Comparison of ENCODE assay signal across 27 cellular contexts in genomic region chr12:48859607-48860006, GRCh38.
"Had no signal": no experiment of that assay in that cellular context is flagged by ENCODE, and none has a peak within 500 bp of the region (broad histone marks: within the 10 kb centered on the region; RNA-seq: fewer than 3 reads in every experiment).

No MANE protein-coding gene starts in this region.

- H3K4me1 ChIP-seq: colonic mucosa, foreskin keratinocyte, gastrocnemius medialis, gastroesophageal sphincter, heart left ventricle had no signal

- ATAC-seq: effector memory CD8-positive, alpha-beta T cell; esophagus mucosa; foreskin keratinocyte; gastrocnemius medialis; gastroesophageal sphincter; heart left ventricle; heart right ventricle had no signal

- DNase-seq: colonic mucosa; cortex of kidney; dermis blood vessel endothelial cell; dorsolateral prefrontal cortex; effector CD4-positive, alpha-beta T cell; effector CD8-positive, alpha-beta T cell; effector memory CD4-positive, alpha-beta T cell; effector memory CD8-positive, alpha-beta T cell; endodermal cell; erythroblast; esophagus squamous epithelium; foreskin fibroblast; foreskin keratinocyte; foreskin melanocyte; gastrocnemius medialis; glutamatergic neuron; head of caudate nucleus; heart left ventricle; heart right ventricle had no signal

- H3K4me3 ChIP-seq: colonic mucosa, coronary artery, esophagus muscularis mucosa, esophagus squamous epithelium, gastrocnemius medialis, gastroesophageal sphincter, heart left ventricle, heart right ventricle had no signal

- H3K27ac ChIP-seq: colonic mucosa, coronary artery, esophagus muscularis mucosa, esophagus squamous epithelium, foreskin keratinocyte, gastrocnemius medialis, gastroesophageal sphincter, heart left ventricle, heart right ventricle had no signal

- H3K9me3 ChIP-seq: colonic mucosa, esophagus muscularis mucosa, esophagus squamous epithelium, gastrocnemius medialis, gastroesophageal sphincter, heart left ventricle, heart right ventricle had no signal

- FAIRE-seq: colon, endometrium, endothelial cell of umbilical vein, frontal cortex had no signal

- H3K27me3 ChIP-seq: colonic mucosa, dorsolateral prefrontal cortex had no signal

- H3K36me3 ChIP-seq: colonic mucosa, esophagus squamous epithelium, gastrocnemius medialis had no signal
